ENCODE assay signal across 10 cellular contexts in genomic region chr12:65892905-65893304, GRCh38.
DNase-seq lines count a peak whose midpoint lies in the region; ATAC-seq and TF ChIP-seq lines count a peak whose summit lies in the region.
"Had no signal": no experiment of that assay in that cellular context is flagged by ENCODE, and none has a peak within 500 bp of the region (broad histone marks: within the 10 kb centered on the region; RNA-seq: fewer than 3 reads in every experiment).

No MANE protein-coding gene starts in this region.

- H3K9me3 Mint-ChIP-seq in chondrocyte (ENCODE audit: low read depth) (no peaks in the 10 kb centered on the region), nephron (no peaks in the 10 kb centered on the region)
- H3K9me3 Mint-ChIP-seq in CD8-positive, alpha-beta T cell = no peaks in the 10 kb centered on the region
- no peaks in the 10 kb centered on the region for H3K9me3 Mint-ChIP-seq in activated CD4-positive, alpha-beta T cell treated with anti-CD3 and anti-CD28 coated beads, Interleukin-2, amount 10 ng/mL, durations not matched to agents 24 days and 14 days

- H3K27ac Mint-ChIP-seq in chondrocyte (ENCODE audit: unreplicated experiment) (peak overlapping the region; percentile 99), nephron (peak overlapping the region; percentile 87 to 94 (median 91))
- no peak overlapping the region for H3K27ac Mint-ChIP-seq in CD8-positive, alpha-beta T cell
- no peak overlapping the region for H3K27ac Mint-ChIP-seq in activated CD4-positive, alpha-beta T cell treated with anti-CD3 and anti-CD28 coated beads, Interleukin-2, amount 10 ng/mL, durations not matched to agents 24 days and 14 days

- DNase-seq in Daoy (ENCODE audit: low read depth) (peak; percentile 89), MG63 (peak; percentile 56), chondrocyte (ENCODE audit: low spot score) (no peak), DMS53 (lab: John Stamatoyannopoulos, UW) (no peak)
- DNase-seq in CD8-positive, alpha-beta T cell = no peak
- DNase-seq in stimulated activated naive CD4-positive, alpha-beta T cell (lab: John Stamatoyannopoulos, UW) = no peak
- DNase-seq in activated CD4-positive, alpha-beta T cell treated with anti-CD3 and anti-CD28 coated beads, Interleukin-2, amount 10 ng/mL, durations not matched to agents 24 days and 14 days = no peak
- DNase-seq: cerebellar nuclear complex, left lung had no signal

- H3K27me3 Mint-ChIP-seq in chondrocyte (ENCODE audit: low read depth) = no peaks in the 10 kb centered on the region
- H3K27me3 Mint-ChIP-seq in nephron (ENCODE audit: low read depth) = no peaks in the 10 kb centered on the region
- H3K27me3 Mint-ChIP-seq in CD8-positive, alpha-beta T cell (ENCODE audit: low read depth) = peaks cover 21% of the 10 kb centered on the region
- H3K27me3 Mint-ChIP-seq in activated CD4-positive, alpha-beta T cell treated with anti-CD3 and anti-CD28 coated beads, Interleukin-2, amount 10 ng/mL, durations not matched to agents 24 days and 14 days = peaks cover 17% of the 10 kb centered on the region

- H3K9me3 ChIP-seq in MG63 = no peaks in the 10 kb centered on the region
- H3K9me3 ChIP-seq in CD8-positive, alpha-beta T cell (ENCODE audit: low read length) = no peaks in the 10 kb centered on the region
- H3K9me3 ChIP-seq: left lung had no signal

- no peaks in the 10 kb centered on the region for H3K27me3 ChIP-seq in MG63
- H3K27me3 ChIP-seq in CD8-positive, alpha-beta T cell (ENCODE audit: insufficient read depth, low read length) = no peaks in the 10 kb centered on the region
- H3K27me3 ChIP-seq: left lung had no signal

- no peaks in the 10 kb centered on the region for H3K4me1 ChIP-seq in CD8-positive, alpha-beta T cell (ENCODE audit: insufficient read depth, low read length)

- H3K4me1 Mint-ChIP-seq in chondrocyte (ENCODE audit: low read depth) (peaks cover 86% of the 10 kb centered on the region), nephron (peaks cover 66% of the 10 kb centered on the region)
- H3K4me1 Mint-ChIP-seq in CD8-positive, alpha-beta T cell (ENCODE audit: low read depth) = no peaks in the 10 kb centered on the region
- H3K4me1 Mint-ChIP-seq in activated CD4-positive, alpha-beta T cell treated with anti-CD3 and anti-CD28 coated beads, Interleukin-2, amount 10 ng/mL, durations not matched to agents 24 days and 14 days = no peaks in the 10 kb centered on the region

- H3K36me3 ChIP-seq in MG63 = no peaks in the 10 kb centered on the region
- H3K36me3 ChIP-seq in CD8-positive, alpha-beta T cell (ENCODE audit: insufficient read depth, low read length) = no peaks in the 10 kb centered on the region
- H3K36me3 ChIP-seq: left lung had no signal

- POLR2A ChIA-PET in CD8-positive, alpha-beta T cell (lab: Charles Lee) = no interaction called here

- intact Hi-C loops in CD8-positive, alpha-beta T cell (cut with DNase I, micrococcal nuclease) = no loop called here
- intact Hi-C loops in activated CD4-positive, alpha-beta T cell treated with anti-CD3 and anti-CD28 coated beads, Interleukin-2, amount 10 ng/mL, durations not matched to agents 24 days and 14 days (cut with micrococcal nuclease) = no loop called here

- H3K36me3 Mint-ChIP-seq in chondrocyte (ENCODE audit: low read depth) (peaks cover under 1% of the 10 kb centered on the region), nephron (ENCODE audit: low read depth) (peaks cover 21% of the 10 kb centered on the region)
- no peaks in the 10 kb centered on the region for H3K36me3 Mint-ChIP-seq in CD8-positive, alpha-beta T cell
- H3K36me3 Mint-ChIP-seq in activated CD4-positive, alpha-beta T cell treated with anti-CD3 and anti-CD28 coated beads, Interleukin-2, amount 10 ng/mL, durations not matched to agents 24 days and 14 days (ENCODE audit: low read depth) = no peaks in the 10 kb centered on the region

- no peak overlapping the region for H3K27ac ChIP-seq in CD8-positive, alpha-beta T cell (ENCODE audit: low read depth, low read length)
- H3K27ac ChIP-seq: left lung had no signal

- no peak overlapping the region for H3K4me3 ChIP-seq in MG63
- no peak overlapping the region for H3K4me3 ChIP-seq in CD8-positive, alpha-beta T cell (ENCODE audit: low read depth, low read length)
- H3K4me3 ChIP-seq: left lung had no signal

- CTCF ChIA-PET in CD8-positive, alpha-beta T cell (lab: Charles Lee) = no interaction called here

- TF ChIP-seq CTCF in chondrocyte (IDR thresholded peaks at IDR 0.05) (no peak), nephron (IDR thresholded peaks at IDR 0.05; ENCODE audit: unreplicated experiment in 3 of 3) (no peak)
- TF ChIP-seq CTCF in CD8-positive, alpha-beta T cell (IDR thresholded peaks at IDR 0.05) = no peak

- no peak for ATAC-seq in CD8-positive, alpha-beta T cell

- H3K4me3 Mint-ChIP-seq in chondrocyte (ENCODE audit: unreplicated experiment) = peak overlapping the region; percentile 65
- peak overlapping the region; percentile 13 to 62 (median 54) for H3K4me3 Mint-ChIP-seq in nephron
- no peak overlapping the region for H3K4me3 Mint-ChIP-seq in CD8-positive, alpha-beta T cell
- H3K4me3 Mint-ChIP-seq in activated CD4-positive, alpha-beta T cell treated with anti-CD3 and anti-CD28 coated beads, Interleukin-2, amount 10 ng/mL, durations not matched to agents 24 days and 14 days = no peak overlapping the region

Comparison
In these comparisons a context has a peak if more than half of its experiments do, and no peak if none do; other contexts are left out.
1. DNase-seq: peak in Daoy (single experiment) and MG63 (single experiment); none in chondrocyte (single experiment), CD8-positive, alpha-beta T cell (0 of 7), stimulated activated naive CD4-positive, alpha-beta T cell (0 of 6), activated CD4-positive, alpha-beta T cell treated with anti-CD3 and anti-CD28 coated beads, Interleukin-2, amount 10 ng/mL, durations not matched to agents 24 days and 14 days (single experiment) and DMS53 (single experiment).
2. H3K27ac Mint-ChIP-seq: peak in chondrocyte (single experiment) and nephron (3 of 3); none in CD8-positive, alpha-beta T cell (single experiment) and activated CD4-positive, alpha-beta T cell treated with anti-CD3 and anti-CD28 coated beads, Interleukin-2, amount 10 ng/mL, durations not matched to agents 24 days and 14 days (single experiment).
3. H3K4me3 Mint-ChIP-seq: peak in chondrocyte (single experiment) and nephron (3 of 3); none in CD8-positive, alpha-beta T cell (single experiment) and activated CD4-positive, alpha-beta T cell treated with anti-CD3 and anti-CD28 coated beads, Interleukin-2, amount 10 ng/mL, durations not matched to agents 24 days and 14 days (single experiment).